Comparison of ENCODE assay signal across 8 cellular contexts in the genomic region with DNA sequence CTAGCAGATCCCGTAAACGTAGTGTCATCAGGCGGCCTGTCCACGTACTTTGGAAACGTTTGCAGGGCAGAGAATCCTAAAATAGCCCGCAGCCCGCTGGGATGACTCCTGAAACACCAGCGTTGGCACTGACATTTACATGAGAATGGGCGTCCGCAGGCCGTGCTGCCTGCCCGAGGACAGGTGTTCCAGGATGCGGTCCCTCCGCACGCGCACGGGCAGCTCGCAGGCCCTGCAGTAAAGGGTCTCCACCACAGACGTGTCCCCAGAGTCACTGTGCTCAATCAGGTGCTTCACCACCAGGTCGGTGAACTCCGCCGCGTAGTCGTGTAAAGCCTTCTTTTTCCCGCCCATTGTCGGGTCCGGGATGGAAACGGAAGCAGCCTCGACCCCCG. TPM values are rescaled to one million over a fixed set of nuclear protein-coding genes. Genes with fewer than 3 reads are reported as not detected.
DNase-seq lines count a peak whose midpoint lies in the region.

No MANE protein-coding gene starts in this region.

- peaks cover 31% of the 10 kb centered on the region for H3K4me1 Mint-ChIP-seq in activated T-helper 1 cell treated with anti-CD3 and anti-CD28 coated beads, Interleukin-12 subunit alpha, Interleukin-12 subunit beta, Interleukin-2, Interleukin-4 antibody, amounts not matched to agents 30 ng/mL and 10 ng/mL and 1 ng/mL, durations not matched to agents 14 hours and 24 hours and 36 hours (ENCODE audit: low read depth)

- no peaks in the 10 kb centered on the region for H3K9me3 Mint-ChIP-seq in activated T-helper 1 cell treated with anti-CD3 and anti-CD28 coated beads, Interleukin-12 subunit alpha, Interleukin-12 subunit beta, Interleukin-2, Interleukin-4 antibody, amounts not matched to agents 30 ng/mL and 10 ng/mL and 1 ng/mL, durations not matched to agents 14 hours and 24 hours and 36 hours

- H3K36me3 ChIP-seq in iPS DF 6.9 (ENCODE audit: control insufficient read depth, insufficient read depth, low read length) (peaks cover 13% of the 10 kb centered on the region), stomach smooth muscle (ENCODE audit: control insufficient read depth in 2 of 2, insufficient read depth in 2 of 2, low read length in 2 of 2) (peaks cover 5 to 12% of the 10 kb centered on the region in 2 donors)

- WGBS in iPS DF 6.9 (ENCODE audit: insufficient coverage, insufficient read length) = no CpG with 5 or more reads among the region's 30 CpGs

- DNase-seq in DMS53 (lab: John Stamatoyannopoulos, UW) (peak; percentile 29), DMS53 treated with DMSO at 0.1 percent for 48 hours (lab: John Stamatoyannopoulos, UW; ENCODE audit: unreplicated experiment) (no peak), iPS DF 6.9 (ENCODE audit: low read depth, low spot score) (no peak), 8988T (no peak), GM19240 (ENCODE audit: insufficient read length, low spot score) (no peak)
- DNase-seq in activated T-helper 1 cell treated with anti-CD3 and anti-CD28 coated beads, Interleukin-12 subunit alpha, Interleukin-12 subunit beta, Interleukin-2, Interleukin-4 antibody, amounts not matched to agents 30 ng/mL and 10 ng/mL and 1 ng/mL, durations not matched to agents 14 hours and 24 hours and 36 hours (ENCODE audit: low spot score) = no peak
- DNase-seq in stimulated activated CD4-positive, alpha-beta T cell treated with anti-CD3 and anti-CD28 coated beads, Interleukin-4, amount 100 ng/mL, for 24 hours = no peak

- no peak overlapping the region for H3K27ac ChIP-seq in iPS DF 6.9 (ENCODE audit: low read length)
- H3K27ac ChIP-seq in stomach smooth muscle (ENCODE audit: low read length) = peak overlapping the region; percentile 24

- H3K9ac ChIP-seq in stomach smooth muscle (ENCODE audit: low read length in 2 of 2) = peak overlapping the region; percentile 65 to 75

- H3K4me3 ChIP-seq in iPS DF 6.9 (ENCODE audit: low read length) (peak overlapping the region; percentile 59), stomach smooth muscle (ENCODE audit: low read length in 2 of 2) (peak overlapping the region; percentile 72 to 75)

- peaks cover 2% of the 10 kb centered on the region for H3K36me3 Mint-ChIP-seq in activated T-helper 1 cell treated with anti-CD3 and anti-CD28 coated beads, Interleukin-12 subunit alpha, Interleukin-12 subunit beta, Interleukin-2, Interleukin-4 antibody, amounts not matched to agents 30 ng/mL and 10 ng/mL and 1 ng/mL, durations not matched to agents 14 hours and 24 hours and 36 hours (ENCODE audit: low read depth)

- peaks cover 7% of the 10 kb centered on the region for H3K4me1 ChIP-seq in iPS DF 6.9 (ENCODE audit: control insufficient read depth, insufficient read depth, low read length)
- peaks cover 25% of the 10 kb centered on the region for H3K4me1 ChIP-seq in stomach smooth muscle (ENCODE audit: control insufficient read depth, insufficient read depth, low read length)

- H3K4me3 Mint-ChIP-seq in activated T-helper 1 cell treated with anti-CD3 and anti-CD28 coated beads, Interleukin-12 subunit alpha, Interleukin-12 subunit beta, Interleukin-2, Interleukin-4 antibody, amounts not matched to agents 30 ng/mL and 10 ng/mL and 1 ng/mL, durations not matched to agents 14 hours and 24 hours and 36 hours = peak overlapping the region; percentile 84

- H3K9me3 ChIP-seq in iPS DF 6.9 (ENCODE audit: control insufficient read depth, insufficient read depth, low read length) (no peaks in the 10 kb centered on the region), stomach smooth muscle (ENCODE audit: control insufficient read depth in 2 of 2, low read length in 2 of 2) (no peaks in the 10 kb centered on the region)

- H3K27me3 ChIP-seq in iPS DF 6.9 (ENCODE audit: control insufficient read depth, insufficient read depth, low read length) (no peaks in the 10 kb centered on the region), stomach smooth muscle (ENCODE audit: control insufficient read depth in 1 of 2, insufficient read depth in 2 of 2, low read length in 2 of 2) (no peaks in the 10 kb centered on the region)

- peaks cover 2% of the 10 kb centered on the region for H3K27me3 Mint-ChIP-seq in activated T-helper 1 cell treated with anti-CD3 and anti-CD28 coated beads, Interleukin-12 subunit alpha, Interleukin-12 subunit beta, Interleukin-2, Interleukin-4 antibody, amounts not matched to agents 30 ng/mL and 10 ng/mL and 1 ng/mL, durations not matched to agents 14 hours and 24 hours and 36 hours (ENCODE audit: insufficient read depth)

- intact Hi-C loops in activated T-helper 1 cell treated with anti-CD3 and anti-CD28 coated beads, Interleukin-12 subunit alpha, Interleukin-12 subunit beta, Interleukin-2, Interleukin-4 antibody, amounts not matched to agents 30 ng/mL and 10 ng/mL and 1 ng/mL, durations not matched to agents 14 hours and 24 hours and 36 hours (cut with micrococcal nuclease) = loop anchor here (2.0 to 10.0 kb wide), 3 partner anchors 50 to 1334 kb away; a partner anchor contains a TSS

- H3K27ac Mint-ChIP-seq in activated T-helper 1 cell treated with anti-CD3 and anti-CD28 coated beads, Interleukin-12 subunit alpha, Interleukin-12 subunit beta, Interleukin-2, Interleukin-4 antibody, amounts not matched to agents 30 ng/mL and 10 ng/mL and 1 ng/mL, durations not matched to agents 14 hours and 24 hours and 36 hours = peak overlapping the region; percentile 40

RNA-seq across cellular contexts. Expression of a gene that starts 5.9 kb away (rescaled TPM):
- total RNA-seq in activated T-helper 1 cell treated with anti-CD3 and anti-CD28 coated beads, Interleukin-12 subunit alpha, Interleukin-12 subunit beta, Interleukin-2, Interleukin-4 antibody, amounts not matched to agents 30 ng/mL and 10 ng/mL and 1 ng/mL, durations not matched to agents 14 hours and 24 hours and 36 hours = not detected in 2 replicates

RNA-seq across cellular contexts. Expression of a gene that starts 26.2 kb away (rescaled TPM):
- total RNA-seq in activated T-helper 1 cell treated with anti-CD3 and anti-CD28 coated beads, Interleukin-12 subunit alpha, Interleukin-12 subunit beta, Interleukin-2, Interleukin-4 antibody, amounts not matched to agents 30 ng/mL and 10 ng/mL and 1 ng/mL, durations not matched to agents 14 hours and 24 hours and 36 hours = 1.0 and 1.2 TPM in 2 replicates

RNA-seq across cellular contexts. Expression of a gene that starts 49.9 kb away (rescaled TPM):
- total RNA-seq in activated T-helper 1 cell treated with anti-CD3 and anti-CD28 coated beads, Interleukin-12 subunit alpha, Interleukin-12 subunit beta, Interleukin-2, Interleukin-4 antibody, amounts not matched to agents 30 ng/mL and 10 ng/mL and 1 ng/mL, durations not matched to agents 14 hours and 24 hours and 36 hours = 45.2 and 50.1 TPM in 2 replicates
